In the genomic region with DNA sequence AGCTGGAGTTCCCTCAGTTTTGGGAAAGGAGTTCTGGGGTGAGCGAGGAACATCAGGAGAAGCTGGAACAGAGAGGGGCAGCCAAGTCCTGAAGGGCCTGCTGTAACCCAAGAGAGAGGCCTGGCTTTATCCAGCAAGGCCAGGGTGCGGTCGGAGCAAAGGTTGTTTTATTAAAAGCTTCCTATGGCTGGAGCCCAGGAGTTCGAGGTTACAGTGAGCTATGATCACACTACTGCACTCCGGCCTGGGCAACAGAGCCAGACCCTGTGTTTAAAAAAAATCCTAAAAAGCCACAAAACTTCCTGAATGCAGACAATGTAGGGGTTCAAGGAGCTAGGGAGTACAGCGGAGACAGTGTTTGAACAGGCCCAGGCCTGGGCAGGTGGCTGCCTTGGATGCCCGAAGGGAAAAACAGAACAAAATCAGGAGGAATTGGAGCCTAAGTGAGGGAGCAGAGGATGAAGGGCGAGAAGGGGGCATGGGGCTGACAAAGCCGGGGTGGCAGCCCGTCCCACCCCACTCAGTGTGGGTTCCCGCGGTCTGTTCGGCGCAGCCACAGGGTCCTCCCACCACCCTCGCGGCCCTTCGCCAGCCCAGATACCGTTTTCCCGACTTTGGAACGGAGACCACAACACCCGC, we compare ENCODE assay signal across 8 cellular contexts. TPM values are rescaled to one million over a fixed set of nuclear protein-coding genes. Genes with fewer than 3 reads are reported as not detected.
A peak's percentile ranks its signal among the peaks of the same experiment; 100 is the strongest.
DNase-seq lines count a peak whose midpoint lies in the region; ATAC-seq and TF ChIP-seq lines count a peak whose summit lies in the region.

No MANE protein-coding gene starts in this region.

- peak overlapping the region; percentile 92 to 100 (median 97) for H3K4me3 Mint-ChIP-seq in CD4-positive, CD25-positive, alpha-beta regulatory T cell
- H3K4me3 Mint-ChIP-seq in central memory CD8-positive, alpha-beta T cell = peak overlapping the region; percentile 90

- H2BK5ac ChIP-seq in mesenchymal stem cell (ENCODE audit: low read depth, low read length, poor library complexity, severe bottlenecking) = peak overlapping the region; percentile 94

- peak overlapping the region; percentile 98 for H2AK5ac ChIP-seq in mesenchymal stem cell (ENCODE audit: low read length, severe bottlenecking)

- H2BK12ac ChIP-seq in mesenchymal stem cell (ENCODE audit: low read length in 2 of 2) = peak overlapping the region; percentile 51 to 82

- peak overlapping the region; percentile 99 for H4K91ac ChIP-seq in mesenchymal stem cell (ENCODE audit: low read length)

- DNase-seq in CD4-positive, CD25-positive, alpha-beta regulatory T cell = no peak
- DNase-seq in NB4 (ENCODE audit: low read depth) (no peak), mesenchymal stem cell (peak; percentile 49), upper lobe of right lung (no peak), NCI-H1694 treated with DMSO at 0.1 percent for 48 hours (lab: John Stamatoyannopoulos, UW) (no peak)
- no peak for DNase-seq in central memory CD8-positive, alpha-beta T cell (ENCODE audit: low spot score in 2 of 2)

- peak overlapping the region; percentile 99 for H3K9ac ChIP-seq in mesenchymal stem cell (ENCODE audit: low read length)

- H3K4me3 ChIP-seq in CD4-positive, CD25-positive, alpha-beta regulatory T cell (ENCODE audit: low read depth, low read length) = peak overlapping the region; percentile 75
- H3K4me3 ChIP-seq in NB4 (ENCODE audit: low read depth, low read length) (peak overlapping the region; percentile 89), mesenchymal stem cell (ENCODE audit: insufficient read depth in 1 of 2, low read depth in 1 of 2, low read length in 2 of 2) (peak overlapping the region; percentile 67 to 82), upper lobe of right lung (peak overlapping the region; percentile 73)

- peak overlapping the region; percentile 97 to 100 (median 98) for H3K27ac Mint-ChIP-seq in CD4-positive, CD25-positive, alpha-beta regulatory T cell
- peak overlapping the region; percentile 98 for H3K27ac Mint-ChIP-seq in central memory CD8-positive, alpha-beta T cell (ENCODE audit: low read depth)

- no peak for TF ChIP-seq POLR2A in NB4 (IDR thresholded peaks at IDR 0.05; ENCODE audit: extremely low read depth, insufficient read length)

- peak overlapping the region; percentile 92 for H2BK15ac ChIP-seq in mesenchymal stem cell (ENCODE audit: low read depth, poor library complexity, severe bottlenecking)

- peaks cover 4% of the 10 kb centered on the region for H3K79me1 ChIP-seq in mesenchymal stem cell (replicated peaks; ENCODE audit: low read length, poor library complexity, severe bottlenecking)

- no peaks in the 10 kb centered on the region for H3K36me3 ChIP-seq in CD4-positive, CD25-positive, alpha-beta regulatory T cell (ENCODE audit: control insufficient read depth, insufficient read depth, low read length)
- H3K36me3 ChIP-seq in mesenchymal stem cell (ENCODE audit: control insufficient read depth in 1 of 2, insufficient read depth in 2 of 2, low read depth in 1 of 2, low read length in 2 of 2) (no peaks in the 10 kb centered on the region), upper lobe of right lung (no peaks in the 10 kb centered on the region)

- peak overlapping the region; percentile 11 to 66 for H3K23ac ChIP-seq in mesenchymal stem cell (ENCODE audit: low read length in 2 of 2)

- no peak for TF ChIP-seq CTCF in NB4 (IDR thresholded peaks at IDR 0.05; ENCODE audit: low read depth, low read length)
- TF ChIP-seq CTCF in upper lobe of right lung (IDR thresholded peaks at IDR 0.05) = no peak

- no peaks in the 10 kb centered on the region for H3K27me3 ChIP-seq in CD4-positive, CD25-positive, alpha-beta regulatory T cell (ENCODE audit: control insufficient read depth, insufficient read depth, low read length)
- H3K27me3 ChIP-seq in mesenchymal stem cell (ENCODE audit: control insufficient read depth in 1 of 2, insufficient read depth in 1 of 2, low read length in 2 of 2) (no peaks in the 10 kb centered on the region), upper lobe of right lung (no peaks in the 10 kb centered on the region)

- H3K4ac ChIP-seq in mesenchymal stem cell (ENCODE audit: low read depth in 1 of 2, low read length in 2 of 2) = peak overlapping the region; percentile 98 to 100

- peak overlapping the region; percentile 96 for H3K27ac ChIP-seq in CD4-positive, CD25-positive, alpha-beta regulatory T cell (ENCODE audit: insufficient read depth, low read length, poor library complexity, severe bottlenecking)
- H3K27ac ChIP-seq in mesenchymal stem cell (ENCODE audit: low read length, poor library complexity, severe bottlenecking) (peak overlapping the region; percentile 95), upper lobe of right lung (peak overlapping the region; percentile 99)

- H3K9me3 Mint-ChIP-seq in CD4-positive, CD25-positive, alpha-beta regulatory T cell = peaks cover 0 to 2% (median 0%) of the 10 kb centered on the region in 7 donors
- no peaks in the 10 kb centered on the region for H3K9me3 Mint-ChIP-seq in central memory CD8-positive, alpha-beta T cell

- peak overlapping the region; percentile 99 for H3K18ac ChIP-seq in mesenchymal stem cell (ENCODE audit: low read depth in 1 of 2, low read length in 2 of 2)

- H3K9me3 ChIP-seq in CD4-positive, CD25-positive, alpha-beta regulatory T cell (ENCODE audit: control insufficient read depth in 2 of 2, low read length in 2 of 2) = no peaks in the 10 kb centered on the region
- H3K9me3 ChIP-seq in mesenchymal stem cell (ENCODE audit: control insufficient read depth, low read length) (no peaks in the 10 kb centered on the region), upper lobe of right lung (no peaks in the 10 kb centered on the region)

- H4K8ac ChIP-seq in mesenchymal stem cell (ENCODE audit: low read length) = peak overlapping the region; percentile 90

- H3K4me2 ChIP-seq in mesenchymal stem cell (ENCODE audit: low read length, poor library complexity, severe bottlenecking) = peak overlapping the region; percentile 93

- peaks cover 10 to 28% (median 18%) of the 10 kb centered on the region in 4 donors for H3K4me1 Mint-ChIP-seq in CD4-positive, CD25-positive, alpha-beta regulatory T cell
- H3K4me1 Mint-ChIP-seq in central memory CD8-positive, alpha-beta T cell = peaks cover 20% of the 10 kb centered on the region

- peak; percentile 4 to 10 for ATAC-seq in CD4-positive, CD25-positive, alpha-beta regulatory T cell (ENCODE audit: low read depth in 2 of 2)
- peak; percentile 24 for ATAC-seq in GM21529 (IDR thresholded peaks at IDR 0.05; ENCODE audit: unreplicated experiment)
- ATAC-seq in central memory CD8-positive, alpha-beta T cell (replicated peaks; ENCODE audit: extremely low read depth, poor library complexity, severe bottlenecking) = peak; percentile 29
- ATAC-seq in upper lobe of right lung = no peak
- no peak for ATAC-seq in HG03521 (IDR thresholded peaks at IDR 0.05; ENCODE audit: unreplicated experiment)

- H3K14ac ChIP-seq in mesenchymal stem cell (ENCODE audit: low read length in 2 of 2) = peak overlapping the region in 1 of 2 experiments; percentile 85

- no peaks in the 10 kb centered on the region for H3K27me3 Mint-ChIP-seq in CD4-positive, CD25-positive, alpha-beta regulatory T cell
- no peaks in the 10 kb centered on the region for H3K27me3 Mint-ChIP-seq in central memory CD8-positive, alpha-beta T cell

- H3K36me3 Mint-ChIP-seq in CD4-positive, CD25-positive, alpha-beta regulatory T cell = no peaks in the 10 kb centered on the region
- peaks cover 16% of the 10 kb centered on the region for H3K36me3 Mint-ChIP-seq in central memory CD8-positive, alpha-beta T cell (ENCODE audit: insufficient read depth)

- intact Hi-C loops in upper lobe of right lung (cut with DNase I) = no loop called here

- H2AFZ ChIP-seq in mesenchymal stem cell (ENCODE audit: low read depth, low read length) = peak overlapping the region; percentile 54

- peaks cover 32% of the 10 kb centered on the region for H3K4me1 ChIP-seq in CD4-positive, CD25-positive, alpha-beta regulatory T cell (ENCODE audit: control insufficient read depth, insufficient read depth, low read length, poor library complexity, severe bottlenecking)
- H3K4me1 ChIP-seq in mesenchymal stem cell (ENCODE audit: control insufficient read depth, insufficient read depth, low read depth, low read length) = peaks cover 26% of the 10 kb centered on the region
- peaks cover 49% of the 10 kb centered on the region for H3K4me1 ChIP-seq in upper lobe of right lung

- peak overlapping the region; percentile 99 for H2BK120ac ChIP-seq in mesenchymal stem cell (ENCODE audit: low read depth, low read length)

- WGBS in mesenchymal stem cell = 39% methylated on average over 17 of the region's 21 CpGs

RNA-seq across cellular contexts. Expression of gene MALAT1, which starts 22.1 kb away (rescaled TPM):
- total RNA-seq in CD4-positive, CD25-positive, alpha-beta regulatory T cell = 36,047 TPM
- polyA plus RNA-seq in CD4-positive, CD25-positive, alpha-beta regulatory T cell = 1,000 to 10,000 TPM; 2,329 to 3,603 (median 2,794) TPM
- 972 TPM for polyA plus RNA-seq in mesenchymal stem cell (2013, experiment 1 of 2)
- 756 TPM for polyA plus RNA-seq in mesenchymal stem cell (2013, experiment 2 of 2)
- total RNA-seq in upper lobe of right lung = 11,917 TPM

RNA-seq across cellular contexts. Expression of gene SCYL1, which starts 48.1 kb away (rescaled TPM):
- total RNA-seq in CD4-positive, CD25-positive, alpha-beta regulatory T cell = 59.0 TPM
- 10 to 100 TPM; 24.3 to 31.2 (median 29.0) TPM for polyA plus RNA-seq in CD4-positive, CD25-positive, alpha-beta regulatory T cell
- 114 TPM for polyA plus RNA-seq in mesenchymal stem cell (2013, experiment 1 of 2)
- polyA plus RNA-seq in mesenchymal stem cell (2013, experiment 2 of 2) = 115 TPM
- total RNA-seq in upper lobe of right lung = 74.4 TPM

RNA-seq across cellular contexts. Expression of gene NEAT1, which starts 54.2 kb away (rescaled TPM):
- 890 TPM for total RNA-seq in CD4-positive, CD25-positive, alpha-beta regulatory T cell
- polyA plus RNA-seq in CD4-positive, CD25-positive, alpha-beta regulatory T cell = 1 to 10 TPM; 1.4 to 3.1 (median 1.9) TPM
- polyA plus RNA-seq in mesenchymal stem cell (2013, experiment 1 of 2) = 51.2 TPM
- 44.5 TPM for polyA plus RNA-seq in mesenchymal stem cell (2013, experiment 2 of 2)
- total RNA-seq in upper lobe of right lung = 1,120 TPM

Comparison
In these comparisons a context has a peak if more than half of its experiments do, and no peak if none do; other contexts are left out.
1. ATAC-seq: peak in CD4-positive, CD25-positive, alpha-beta regulatory T cell (2 of 2), GM21529 (single experiment) and central memory CD8-positive, alpha-beta T cell (single experiment); none in upper lobe of right lung (single experiment) and HG03521 (single experiment).
2. Peak in every context shown above with its lines, with median percentiles within 50 percentile points of each other: H3K27ac ChIP-seq and H3K4me3 ChIP-seq.